Comparison of ENCODE assay signal across 8 cellular contexts in the genomic region with DNA sequence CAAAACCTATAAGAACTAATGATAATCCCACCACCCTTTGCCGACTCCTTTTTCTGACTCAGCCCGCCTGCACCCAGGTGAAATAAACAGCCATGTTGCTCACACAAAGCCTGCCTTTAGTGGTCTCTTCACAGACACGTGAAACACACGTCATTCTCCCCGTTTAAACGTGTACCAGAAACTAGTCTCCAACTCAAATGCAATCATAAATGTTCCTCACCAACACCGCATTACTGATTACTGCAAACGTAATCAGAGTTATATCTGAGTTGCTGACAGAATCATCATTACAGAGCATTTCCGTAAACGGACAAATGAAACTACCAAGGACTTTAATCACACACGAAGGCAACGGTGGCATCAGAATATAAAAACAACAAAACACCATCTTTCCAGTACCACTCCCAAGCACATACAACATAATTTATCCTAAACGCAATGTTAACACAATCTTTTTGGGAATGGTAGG. TPM values are rescaled to one million over a fixed set of nuclear protein-coding genes. Genes with fewer than 3 reads are reported as not detected.
A peak's percentile ranks its signal among the peaks of the same experiment; 100 is the strongest.
DNase-seq lines count a peak whose midpoint lies in the region; ATAC-seq, FAIRE-seq and TF ChIP-seq lines count a peak whose summit lies in the region.

No MANE protein-coding gene starts in this region.

- H3F3A ChIP-seq in smooth muscle cell (ENCODE audit: low read depth): peaks cover 17% of the 10 kb centered on the region

- no peaks in the 10 kb centered on the region for H3K27me3 Mint-ChIP-seq in activated naive CD8-positive, alpha-beta T cell

- H3K4me3 Mint-ChIP-seq in activated naive CD8-positive, alpha-beta T cell: peak overlapping the region; percentile 98

- DNase-seq in A172 (ENCODE audit: low spot score) (peak; percentile 57), GM18507 (ENCODE audit: extremely low spot score, insufficient read length, low read depth) (no peak), SJCRH30 (peak; percentile 14 to 47), smooth muscle cell (lab: John Stamatoyannopoulos, UW; ENCODE audit: unreplicated experiment) (no peak)

- peak; percentile 67 for FAIRE-seq in GM18507 (lab: Jason Lieb, UNC)

- peak overlapping the region; percentile 100 for H3K27ac Mint-ChIP-seq in activated naive CD8-positive, alpha-beta T cell

- peaks cover 62% of the 10 kb centered on the region for H4K20me1 ChIP-seq in smooth muscle cell (ENCODE audit: low read depth)

- no peak for TF ChIP-seq CTCF in smooth muscle cell (IDR thresholded peaks at IDR 0.05; ENCODE audit: borderline replicate concordance, insufficient read depth, poor library complexity, severe bottlenecking)

- no peak for ATAC-seq in GM19035 (IDR thresholded peaks at IDR 0.05; ENCODE audit: unreplicated experiment)
- ATAC-seq in GM18867 (IDR thresholded peaks at IDR 0.05; ENCODE audit: unreplicated experiment): no peak

- H3K27me3 ChIP-seq in SJCRH30: no peaks in the 10 kb centered on the region
- H3K27me3 ChIP-seq in iPS-15b (ENCODE audit: control insufficient read depth, insufficient read depth, low read length): no peaks in the 10 kb centered on the region
- H3K27me3 ChIP-seq in smooth muscle cell (ENCODE audit: low read depth): no peaks in the 10 kb centered on the region

- H3K9me3 Mint-ChIP-seq in activated naive CD8-positive, alpha-beta T cell (ENCODE audit: low read depth): no peaks in the 10 kb centered on the region

- H3K4me2 ChIP-seq in smooth muscle cell: peak overlapping the region; percentile 90

- peaks cover 67% of the 10 kb centered on the region for H3K79me2 ChIP-seq in smooth muscle cell (ENCODE audit: low read depth)

- H3K36me3 Mint-ChIP-seq in activated naive CD8-positive, alpha-beta T cell: peaks cover 31% of the 10 kb centered on the region

- H2AFZ ChIP-seq in smooth muscle cell (ENCODE audit: low read depth): no peak overlapping the region

- H3K9me3 ChIP-seq in SJCRH30 (replicated peaks): no peaks in the 10 kb centered on the region
- H3K9me3 ChIP-seq in iPS-15b (ENCODE audit: control insufficient read depth, insufficient read depth, low read length): no peaks in the 10 kb centered on the region
- no peaks in the 10 kb centered on the region for H3K9me3 ChIP-seq in smooth muscle cell (replicated peaks; ENCODE audit: low read depth)

- H3K27ac ChIP-seq in SJCRH30 (peak overlapping the region; percentile 100), smooth muscle cell (ENCODE audit: low read depth) (peak overlapping the region; percentile 100)

- peaks cover 55% of the 10 kb centered on the region for H3K4me1 Mint-ChIP-seq in activated naive CD8-positive, alpha-beta T cell (ENCODE audit: low read depth)

- WGBS in smooth muscle cell (ENCODE audit: low lambda C conversion rate): under 1% methylated on average over 13 of the region's 13 CpGs

- H3K36me3 ChIP-seq in SJCRH30 (peaks cover 54% of the 10 kb centered on the region), iPS-15b (ENCODE audit: control insufficient read depth, insufficient read depth, low read length) (peaks cover 17% of the 10 kb centered on the region), smooth muscle cell (ENCODE audit: low read depth) (peaks cover 26% of the 10 kb centered on the region)

- H3K4me1 ChIP-seq in SJCRH30: peaks cover 5% of the 10 kb centered on the region; the same call in 1 of the 2 replicates
- H3K4me1 ChIP-seq in iPS-15b (ENCODE audit: control insufficient read depth, insufficient read depth, low read length): peaks cover 2% of the 10 kb centered on the region
- peaks cover 30% of the 10 kb centered on the region for H3K4me1 ChIP-seq in smooth muscle cell (ENCODE audit: low read depth)

- H3K4me3 ChIP-seq in SJCRH30 (peak overlapping the region; percentile 97), iPS-15b (ENCODE audit: low read depth, low read length) (peak overlapping the region; percentile 99), smooth muscle cell (peak overlapping the region; percentile 99)

- peak overlapping the region; percentile 87 for H3K9ac ChIP-seq in iPS-15b (ENCODE audit: low read depth, low read length)
- H3K9ac ChIP-seq in smooth muscle cell (ENCODE audit: low read depth): peak overlapping the region; percentile 100

RNA-seq across cellular contexts. Expression of gene CLK1, which starts 1.9 kb away (rescaled TPM):
- total RNA-seq in A172 (2014; rRNA removed; shearing (Covaris generic)): 47.7 and 51.7 TPM in 2 replicates
- total RNA-seq in SJCRH30 (2014; rRNA removed; shearing (Covaris generic)): 75.6 and 86.3 TPM in 2 replicates
- 87.8 and 106 TPM in 2 replicates for total RNA-seq in smooth muscle cell
- polyA plus RNA-seq in smooth muscle cell: 25.7 and 32.4 TPM in 2 replicates

RNA-seq across cellular contexts. Expression of gene PPIL3, which starts 26.3 kb away (rescaled TPM):
- total RNA-seq in A172 (2014; rRNA removed; shearing (Covaris generic)): 89.1 and 173 TPM in 2 replicates
- 36.7 and 39.1 TPM in 2 replicates for total RNA-seq in SJCRH30 (2014; rRNA removed; shearing (Covaris generic))
- 62.8 and 70.1 TPM in 2 replicates for total RNA-seq in smooth muscle cell
- 42.5 and 44.2 TPM in 2 replicates for polyA plus RNA-seq in smooth muscle cell

RNA-seq across cellular contexts. Expression of gene NIF3L1, which starts 26.6 kb away (rescaled TPM):
- total RNA-seq in A172 (2014; rRNA removed; shearing (Covaris generic)): 69.7 and 80.0 TPM in 2 replicates
- 50.1 and 55.3 TPM in 2 replicates for total RNA-seq in SJCRH30 (2014; rRNA removed; shearing (Covaris generic))
- 28.8 and 39.7 TPM in 2 replicates for total RNA-seq in smooth muscle cell
- 22.3 and 24.0 TPM in 2 replicates for polyA plus RNA-seq in smooth muscle cell

RNA-seq across cellular contexts. Expression of gene BZW1, which starts 50.9 kb away (rescaled TPM):
- total RNA-seq in A172 (2014; rRNA removed; shearing (Covaris generic)): 365 and 408 TPM in 2 replicates
- total RNA-seq in SJCRH30 (2014; rRNA removed; shearing (Covaris generic)): 448 and 478 TPM in 2 replicates
- 364 and 398 TPM in 2 replicates for total RNA-seq in smooth muscle cell
- 203 and 212 TPM in 2 replicates for polyA plus RNA-seq in smooth muscle cell

Comparison
In these comparisons a context has a peak if more than half of its experiments do, and no peak if none do; other contexts are left out.
1. DNase-seq: peak in A172 (single experiment) and SJCRH30 (2 of 2); none in GM18507 (single experiment) and smooth muscle cell (single experiment).
2. Peak in every context shown above with its lines, with median percentiles within 50 percentile points of each other: H3K4me3 ChIP-seq.